Comparison of ENCODE assay signal across 18 cellular contexts in the genomic region with DNA sequence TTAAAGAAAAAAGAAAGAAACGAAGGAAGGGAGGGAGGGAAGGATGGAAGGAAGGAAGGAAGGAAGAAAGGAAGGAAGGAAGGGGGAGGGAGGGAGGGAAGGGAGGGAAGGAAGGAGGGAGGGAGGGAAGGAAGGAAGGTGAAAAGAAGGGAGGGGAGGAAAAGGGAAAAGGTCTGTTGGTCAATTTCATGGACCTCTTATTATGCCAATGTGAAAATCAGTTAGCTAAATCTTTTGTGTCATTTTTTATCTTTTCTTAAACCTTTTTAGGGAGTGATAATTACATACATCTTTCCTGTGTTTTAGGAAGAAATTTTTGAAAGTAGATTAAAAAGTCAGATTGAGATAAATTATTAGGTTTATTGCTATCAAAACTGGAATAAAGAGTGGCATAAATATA.
DNase-seq lines count a peak whose midpoint lies in the region; ATAC-seq and TF ChIP-seq lines count a peak whose summit lies in the region.
"Had no signal": no experiment of that assay in that cellular context is flagged by ENCODE, and none has a peak within 500 bp of the region (broad histone marks: within the 10 kb centered on the region; RNA-seq: fewer than 3 reads in every experiment).

No MANE protein-coding gene starts in this region.

- POLR2A ChIA-PET in PC-3 (lab: Charles Lee; ENCODE audit: unreplicated experiment): interaction anchor here (0.7 kb wide), 1 partner anchor 1440 kb away, joined by 3 read pairs; no protein-coding TSS in a partner anchor

- H3K9me2 ChIP-seq in PC-3 (replicated peaks; ENCODE audit: low read length): no peaks in the 10 kb centered on the region

- H3K36me3 ChIP-seq in ACC112 (ENCODE audit: insufficient read depth, low read length) (no peaks in the 10 kb centered on the region), PC-3 (ENCODE audit: low read depth, low read length) (no peaks in the 10 kb centered on the region), mammary epithelial cell (ENCODE audit: insufficient read depth, low read length) (no peaks in the 10 kb centered on the region), osteoblast (ENCODE audit: insufficient read depth, low read length) (no peaks in the 10 kb centered on the region)

- in situ Hi-C loops in mammary epithelial cell (cut with MboI; ENCODE audit: low sequenced_read_pairs in 2 of 2): no loop called here

- H3F3A ChIP-seq in PC-3 (ENCODE audit: low read length, unreplicated experiment): no peaks in the 10 kb centered on the region

- H3K4me2 ChIP-seq in PC-3 (ENCODE audit: low read length): peak overlapping the region; percentile 43
- H3K4me2 ChIP-seq in mammary epithelial cell (ENCODE audit: insufficient read depth, low read depth, low read length): no peak overlapping the region
- no peak overlapping the region for H3K4me2 ChIP-seq in osteoblast (ENCODE audit: insufficient read depth, low read length)

- WGBS in mammary epithelial cell (ENCODE audit: low coverage, missing lambda C conversion rate): 89% methylated on average over 1 of the region's 1 CpG

- H3K9ac ChIP-seq in PC-3 (ENCODE audit: low read length) (no peak overlapping the region), mammary epithelial cell (ENCODE audit: insufficient read depth, low read length) (peak overlapping the region; percentile 22)

- H3K9me3 ChIP-seq in PC-3 (ENCODE audit: low read length) (no peaks in the 10 kb centered on the region), mammary epithelial cell (replicated peaks; ENCODE audit: insufficient read depth, low read length) (no peaks in the 10 kb centered on the region), osteoblast (ENCODE audit: low read depth, low read length) (no peaks in the 10 kb centered on the region)

- ATAC-seq in PC-3 (no peak), GM19467 (IDR thresholded peaks at IDR 0.05; ENCODE audit: unreplicated experiment) (no peak)
- ATAC-seq: T-cell had no signal

- H3K27ac ChIP-seq in ACC112 (ENCODE audit: low read depth, low read length): peak overlapping the region; percentile 83
- peak overlapping the region; percentile 72 for H3K27ac ChIP-seq in PC-3 (ENCODE audit: low read length)
- H3K27ac ChIP-seq in mammary epithelial cell (ENCODE audit: insufficient read depth, low read depth, low read length): peak overlapping the region; percentile 93
- peak overlapping the region; percentile 53 for H3K27ac ChIP-seq in osteoblast (ENCODE audit: low read depth, low read length)
- H3K27ac ChIP-seq: C4-2B had no signal

- H3K4me3 ChIP-seq in ACC112 (ENCODE audit: low read depth, low read length): no peak overlapping the region
- no peak overlapping the region for H3K4me3 ChIP-seq in PC-3 (ENCODE audit: low read length)
- no peak overlapping the region for H3K4me3 ChIP-seq in mammary epithelial cell (replicated peaks in 1 of 3; ENCODE audit: insufficient read depth in 1 of 3, low read depth in 2 of 3, low read length in 3 of 3)
- H3K4me3 ChIP-seq in osteoblast (ENCODE audit: insufficient read depth, low read length): no peak overlapping the region

- DNase-seq in PC-3 (no peak), mammary epithelial cell (no peak), osteoblast (ENCODE audit: insufficient read length, low spot score, missing footprints) (no peak), NCI-H82 treated with DMSO at 0.1 percent for 48 hours (lab: John Stamatoyannopoulos, UW; ENCODE audit: unreplicated experiment) (no peak), GDM1 (lab: John Stamatoyannopoulos, UW) (no peak), cerebellar nuclear complex (lab: John Stamatoyannopoulos, UW) (no peak)
- DNase-seq: DMS79 treated with DMSO at 0.1 percent for 48 hours, H9, KG1, NCI-H1694 treated with DMSO at 0.1 percent for 48 hours, NCI-H2107, NCI-H510A treated with DMSO at 0.1 percent for 48 hours, NCI-H82, SHP77, T-cell had no signal

- H3K4me1 ChIP-seq in ACC112 (ENCODE audit: control insufficient read depth, insufficient read depth, low read length, unreplicated experiment): peaks cover 75% of the 10 kb centered on the region
- H3K4me1 ChIP-seq in PC-3 (ENCODE audit: insufficient read depth, low read length): peaks cover 56% of the 10 kb centered on the region
- H3K4me1 ChIP-seq in mammary epithelial cell (ENCODE audit: insufficient read depth, low read length): peaks cover 46% of the 10 kb centered on the region
- peaks cover 31% of the 10 kb centered on the region for H3K4me1 ChIP-seq in osteoblast (ENCODE audit: insufficient read depth, low read length)

- intact Hi-C loops in PC-3 (cut with micrococcal nuclease) (loop anchor here (5.0 to 10.0 kb wide), 4 partner anchors 130 to 387 kb away; no protein-coding TSS in a partner anchor), mammary epithelial cell (cut with micrococcal nuclease) (loop anchor here (5.0 kb wide), 1 partner anchor 667 kb away; no protein-coding TSS in a partner anchor)

- H4K20me1 ChIP-seq in PC-3 (ENCODE audit: low read length) (no peaks in the 10 kb centered on the region), mammary epithelial cell (ENCODE audit: insufficient read depth, low read length) (no peaks in the 10 kb centered on the region), osteoblast (ENCODE audit: insufficient read depth, low read length) (no peaks in the 10 kb centered on the region)

- H3K79me2 ChIP-seq in ACC112 (ENCODE audit: control insufficient read depth, insufficient read depth, low read length, unreplicated experiment) (no peaks in the 10 kb centered on the region), PC-3 (ENCODE audit: low read length) (no peaks in the 10 kb centered on the region), mammary epithelial cell (ENCODE audit: insufficient read depth, low read length) (no peaks in the 10 kb centered on the region), osteoblast (ENCODE audit: insufficient read depth, low read length) (no peaks in the 10 kb centered on the region)

- BruUV-seq in PC-3 (replicated peaks; lab: Mats Ljungman, UMichigan) (no TSS peak), mammary epithelial cell (replicated peaks; lab: Mats Ljungman, UMichigan) (no TSS peak)

- H2AFZ ChIP-seq in ACC112 (ENCODE audit: low read length, unreplicated experiment) (no peak overlapping the region), PC-3 (ENCODE audit: low read length) (no peak overlapping the region), mammary epithelial cell (ENCODE audit: low read depth, low read length) (no peak overlapping the region), osteoblast (ENCODE audit: low read length) (no peak overlapping the region)

- dilution Hi-C loops in mammary epithelial cell (cut with HindIII; ENCODE audit: low sequenced_read_pairs): no loop called here

- TF ChIP-seq CTCF in PC-3 (conservative IDR thresholded peaks at IDR 0.05; ENCODE audit: low read depth, low read length) (no peak), mammary epithelial cell (conservative IDR thresholded peaks at IDR 0.05 in 1 of 2, IDR thresholded peaks at IDR 0.05 in 1 of 2; ENCODE audit: extremely low read depth in 1 of 2, insufficient read depth in 1 of 2, low read depth in 1 of 2, low read length in 2 of 2) (no peak), osteoblast (IDR thresholded peaks at IDR 0.05; ENCODE audit: extremely low read depth, low read depth, low read length) (no peak)

- CTCF ChIA-PET in PC-3 (lab: Charles Lee) (no interaction called here), mammary epithelial cell (lab: Charles Lee; ENCODE audit: low non-redundant PET) (no interaction called here)

- no peaks in the 10 kb centered on the region for H3K27me3 ChIP-seq in ACC112 (ENCODE audit: insufficient read depth, low read length)
- no peaks in the 10 kb centered on the region for H3K27me3 ChIP-seq in PC-3 (ENCODE audit: low read length)
- no peaks in the 10 kb centered on the region for H3K27me3 ChIP-seq in mammary epithelial cell (ENCODE audit: insufficient read depth, low read length)
- no peaks in the 10 kb centered on the region for H3K27me3 ChIP-seq in osteoblast (ENCODE audit: insufficient read depth, low read length)
